ENCODE assay signal across 9 cellular contexts in the genomic region with DNA sequence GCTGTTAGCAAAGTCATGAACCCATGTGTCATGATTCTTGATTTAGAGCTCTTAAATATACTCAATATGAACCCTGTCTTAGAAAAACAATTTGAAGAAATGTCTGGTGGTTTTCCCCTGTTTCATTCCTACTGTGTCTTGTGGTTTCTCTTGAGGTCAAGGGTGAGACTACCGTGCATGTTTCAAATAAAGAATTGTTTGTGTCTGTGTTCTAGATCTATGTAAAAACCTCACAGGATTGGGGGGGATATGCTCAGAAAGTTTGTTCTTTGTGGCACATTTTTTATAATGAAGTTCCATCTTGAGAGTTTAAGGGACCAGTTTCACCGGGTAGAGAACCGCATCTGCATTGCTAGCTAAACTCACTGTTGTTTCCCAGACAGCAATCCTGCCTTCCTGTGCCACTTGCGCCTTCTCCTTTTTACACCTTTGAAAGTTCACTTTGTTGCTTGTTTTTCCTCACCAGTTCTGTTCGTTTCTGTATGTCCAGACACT. TPM values are rescaled to one million over a fixed set of nuclear protein-coding genes. Genes with fewer than 3 reads are reported as not detected.
DNase-seq lines count a peak whose midpoint lies in the region; ATAC-seq and TF ChIP-seq lines count a peak whose summit lies in the region.
"Had no signal": no experiment of that assay in that cellular context is flagged by ENCODE, and none has a peak within 500 bp of the region (broad histone marks: within the 10 kb centered on the region; RNA-seq: fewer than 3 reads in every experiment).

No MANE protein-coding gene starts in this region.

- peaks cover 2 to 3% of the 10 kb centered on the region in 2 donors for H3K36me3 Mint-ChIP-seq in activated T-cell treated with anti-CD3 and anti-CD28 coated beads, Interleukin-2, amount 50 U/mL, for 72 hours (ENCODE audit: insufficient read depth in 2 of 2)
- peaks cover 3% of the 10 kb centered on the region for H3K36me3 Mint-ChIP-seq in memory B cell

- peak overlapping the region; percentile 46 for H3K9ac ChIP-seq in DND-41 (ENCODE audit: low read depth, low read length)

- TF ChIP-seq CTCF in DND-41 (IDR thresholded peaks at IDR 0.05; ENCODE audit: borderline replicate concordance, extremely low read depth, low read length, poor library complexity, severe bottlenecking) (no peak), gastroesophageal sphincter (IDR thresholded peaks at IDR 0.05) (no peak)

- peak overlapping the region; percentile 53 for H2AFZ ChIP-seq in DND-41 (ENCODE audit: low read depth, low read length)

- no peaks in the 10 kb centered on the region for H4K20me1 ChIP-seq in DND-41 (ENCODE audit: insufficient read depth, low read length)

- no peaks in the 10 kb centered on the region for H3K9me3 ChIP-seq in DND-41 (ENCODE audit: insufficient read depth, low read length, severe bottlenecking)
- H3K9me3 ChIP-seq in gastroesophageal sphincter = no peaks in the 10 kb centered on the region

- H3K4me3 ChIP-seq in DND-41 (ENCODE audit: low read depth in 1 of 2, low read length in 2 of 2) = peak overlapping the region in 1 of 2 experiments; percentile 33; a peak in 2 of 4 replicates
- H3K4me3 ChIP-seq in H7 (ENCODE audit: insufficient read depth, low read depth, low read length) = no peak overlapping the region
- no peak overlapping the region for H3K4me3 ChIP-seq in gastroesophageal sphincter

- ATAC-seq in DND-41 (ENCODE audit: insufficient read depth, low read depth) (peak; percentile 83), GM21367 (IDR thresholded peaks at IDR 0.05; ENCODE audit: unreplicated experiment) (peak; percentile 77), HG03565 (IDR thresholded peaks at IDR 0.05; ENCODE audit: unreplicated experiment) (peak; percentile 70), memory B cell (ENCODE audit: low read depth) (peak; percentile 63), gastroesophageal sphincter (no peak)
- peak; percentile 67 to 73 for ATAC-seq in activated T-cell treated with anti-CD3 and anti-CD28 coated beads, Interleukin-2, amount 50 U/mL, for 72 hours (replicated peaks in 1 of 2)

- WGBS in gastroesophageal sphincter (ENCODE audit: low coverage in 1 of 2), 2 donors = 66 to 82% methylated on average over 4 to 5 of the region's 5 CpGs

- DNase-seq in DND-41 = peak; percentile 44
- peak; percentile 23 to 35 for DNase-seq in activated T-cell treated with anti-CD3 and anti-CD28 coated beads, Interleukin-2, amount 50 U/mL, for 72 hours
- no peak for DNase-seq in memory B cell (ENCODE audit: low spot score in 2 of 2)
- DNase-seq in H7 = no peak
- DNase-seq in Ammon's horn (ENCODE audit: low spot score) = no peak

- no peaks in the 10 kb centered on the region for H3K79me2 ChIP-seq in DND-41 (ENCODE audit: insufficient read depth, low read length)

- no peak for TF ChIP-seq POLR2A in gastroesophageal sphincter (IDR thresholded peaks at IDR 0.05)

- H3K4me1 ChIP-seq in DND-41 (ENCODE audit: insufficient read depth, low read length) (peaks cover 76% of the 10 kb centered on the region), gastroesophageal sphincter (peaks cover 21 to 43% (median 21%) of the 10 kb centered on the region in 3 donors)

- peak overlapping the region; percentile 75 to 88 for H3K4me3 Mint-ChIP-seq in activated T-cell treated with anti-CD3 and anti-CD28 coated beads, Interleukin-2, amount 50 U/mL, for 72 hours
- H3K4me3 Mint-ChIP-seq in memory B cell = peak overlapping the region; percentile 57
- H3K4me3 Mint-ChIP-seq: neural crest cell had no signal

- H3K27me3 ChIP-seq in DND-41 (ENCODE audit: insufficient read depth, low read length, poor library complexity) = no peaks in the 10 kb centered on the region
- H3K27me3 ChIP-seq in H7 (ENCODE audit: control insufficient read depth, insufficient read depth, low read length) = no peaks in the 10 kb centered on the region
- no peaks in the 10 kb centered on the region for H3K27me3 ChIP-seq in gastroesophageal sphincter

- H3K36me3 ChIP-seq in DND-41 (ENCODE audit: insufficient read depth, low read length) = no peaks in the 10 kb centered on the region
- H3K36me3 ChIP-seq in H7 (replicated peaks; ENCODE audit: control insufficient read depth, insufficient read depth, low read length) = peaks cover 8% of the 10 kb centered on the region
- H3K36me3 ChIP-seq in gastroesophageal sphincter = peaks cover 0 to 19% of the 10 kb centered on the region in 2 donors

- no peaks in the 10 kb centered on the region for H3K9me3 Mint-ChIP-seq in activated T-cell treated with anti-CD3 and anti-CD28 coated beads, Interleukin-2, amount 50 U/mL, for 72 hours
- no peaks in the 10 kb centered on the region for H3K9me3 Mint-ChIP-seq in memory B cell
- H3K9me3 Mint-ChIP-seq: neural crest cell had no signal

- H3K4me2 ChIP-seq in DND-41 (ENCODE audit: insufficient read depth, low read length) = peak overlapping the region; percentile 54

- H3K27ac Mint-ChIP-seq in activated T-cell treated with anti-CD3 and anti-CD28 coated beads, Interleukin-2, amount 50 U/mL, for 72 hours = peak overlapping the region; percentile 97
- peak overlapping the region; percentile 92 for H3K27ac Mint-ChIP-seq in memory B cell

- H3K4me1 Mint-ChIP-seq in activated T-cell treated with anti-CD3 and anti-CD28 coated beads, Interleukin-2, amount 50 U/mL, for 72 hours (ENCODE audit: low read depth) = peaks cover 78% of the 10 kb centered on the region
- H3K4me1 Mint-ChIP-seq in memory B cell = peaks cover 31% of the 10 kb centered on the region

- peak overlapping the region; percentile 89 for H3K27ac ChIP-seq in DND-41 (ENCODE audit: low read length)
- no peak overlapping the region for H3K27ac ChIP-seq in gastroesophageal sphincter

- no peaks in the 10 kb centered on the region for H3K27me3 Mint-ChIP-seq in activated T-cell treated with anti-CD3 and anti-CD28 coated beads, Interleukin-2, amount 50 U/mL, for 72 hours (ENCODE audit: low read depth)
- H3K27me3 Mint-ChIP-seq in memory B cell = no peaks in the 10 kb centered on the region

- TF ChIP-seq EP300 in gastroesophageal sphincter (IDR thresholded peaks at IDR 0.05) = no peak

RNA-seq across cellular contexts. Expression of gene CACYBP, which starts 30.9 kb away (rescaled TPM):
- 100 to 1,000 TPM; 270 to 306 TPM for total RNA-seq in activated T-cell treated with anti-CD3 and anti-CD28 coated beads, Interleukin-2, amount 50 U/mL, for 72 hours
- total RNA-seq in H7 (2014; rRNA removed; shearing (Covaris generic)) = 220 and 265 TPM in 2 replicates
- total RNA-seq in gastroesophageal sphincter = 100 to 1,000 TPM in 2 of 4 donors, 10 to 100 TPM in 2; 52.5 to 261 (median 117) TPM

RNA-seq across cellular contexts. Expression of gene MRPS14, which starts 54.4 kb away (rescaled TPM):
- total RNA-seq in activated T-cell treated with anti-CD3 and anti-CD28 coated beads, Interleukin-2, amount 50 U/mL, for 72 hours = 10 to 100 TPM; 28.7 to 30.1 TPM
- total RNA-seq in H7 (2014; rRNA removed; shearing (Covaris generic)) = 39.5 and 46.4 TPM in 2 replicates
- 10 to 100 TPM; 25.7 to 36.6 (median 28.2) TPM for total RNA-seq in gastroesophageal sphincter

Comparison
In these comparisons a context has a peak if more than half of its experiments do, and no peak if none do; other contexts are left out.
1. DNase-seq: peak in DND-41 (single experiment) and activated T-cell treated with anti-CD3 and anti-CD28 coated beads, Interleukin-2, amount 50 U/mL, for 72 hours (2 of 2); none in memory B cell (0 of 2), H7 (single experiment) and Ammon's horn (single experiment).